ENCODE assay signal across 1 cellular context in the genomic region with DNA sequence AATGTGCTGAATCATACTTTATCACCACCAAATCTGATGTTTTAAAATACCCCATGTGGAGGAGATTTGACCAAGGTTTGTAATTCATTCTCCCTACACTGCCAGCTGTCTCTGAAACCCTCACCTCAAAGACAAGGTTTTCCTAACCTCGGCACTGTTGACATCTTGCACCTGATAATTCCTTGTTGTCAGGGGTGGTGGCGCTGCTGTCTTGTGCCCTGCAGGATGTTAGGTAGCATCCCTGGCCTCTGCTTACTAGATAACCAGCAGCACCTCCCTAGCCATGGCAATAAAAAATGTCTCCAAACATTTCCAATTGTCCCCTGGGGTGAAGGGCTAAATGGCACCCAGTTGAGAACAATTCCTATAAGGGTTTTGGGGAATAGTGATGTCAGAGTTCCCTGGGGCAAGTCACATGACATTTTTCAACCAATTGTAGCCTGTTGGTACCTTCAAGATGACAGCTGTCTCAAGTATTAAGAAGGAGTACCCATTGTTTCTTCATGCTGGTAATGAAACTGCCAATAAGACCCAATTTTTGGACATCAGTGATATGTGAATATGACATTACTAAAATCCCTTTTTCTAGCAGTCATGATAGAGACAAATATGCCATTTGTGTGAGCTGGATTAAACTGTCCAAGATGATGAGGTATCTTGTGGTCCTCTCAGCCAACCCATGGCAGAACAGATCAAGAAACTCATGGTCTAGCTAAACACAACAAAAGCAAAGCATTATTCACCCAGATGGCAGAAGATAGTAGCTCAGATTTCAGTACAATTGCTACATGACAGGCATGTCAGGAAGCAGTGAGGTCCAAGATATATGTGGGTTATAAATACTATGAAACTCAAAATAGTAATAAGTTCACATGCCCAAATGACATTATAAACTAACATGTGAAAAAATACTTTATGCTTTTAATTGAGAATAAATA.
TF ChIP-seq lines count a peak whose summit lies in the region.

No MANE protein-coding gene starts in this region.

TF ChIP-seq in H1, 55 proteins besides CTCF, POLR2A, EP300 and RAD21:
- TF ChIP-seq HDAC6 (IDR thresholded peaks at IDR 0.05; ENCODE audit: low read depth, low read length), result no peak
- TF ChIP-seq MAFK (IDR thresholded peaks at IDR 0.05; ENCODE audit: low read depth, low read length), result no peak
- TF ChIP-seq TEAD4 (IDR thresholded peaks at IDR 0.05; ENCODE audit: low read depth, low read length), result no peak
- TF ChIP-seq ZNF274 (IDR thresholded peaks at IDR 0.05; ENCODE audit: borderline replicate concordance, extremely low read depth, low read length), result no peak
- no peak for TF ChIP-seq KDM1A (IDR thresholded peaks at IDR 0.05; ENCODE audit: borderline replicate concordance, low read length)
